8 cellular contexts compared by ENCODE assay signal in the genomic region with DNA sequence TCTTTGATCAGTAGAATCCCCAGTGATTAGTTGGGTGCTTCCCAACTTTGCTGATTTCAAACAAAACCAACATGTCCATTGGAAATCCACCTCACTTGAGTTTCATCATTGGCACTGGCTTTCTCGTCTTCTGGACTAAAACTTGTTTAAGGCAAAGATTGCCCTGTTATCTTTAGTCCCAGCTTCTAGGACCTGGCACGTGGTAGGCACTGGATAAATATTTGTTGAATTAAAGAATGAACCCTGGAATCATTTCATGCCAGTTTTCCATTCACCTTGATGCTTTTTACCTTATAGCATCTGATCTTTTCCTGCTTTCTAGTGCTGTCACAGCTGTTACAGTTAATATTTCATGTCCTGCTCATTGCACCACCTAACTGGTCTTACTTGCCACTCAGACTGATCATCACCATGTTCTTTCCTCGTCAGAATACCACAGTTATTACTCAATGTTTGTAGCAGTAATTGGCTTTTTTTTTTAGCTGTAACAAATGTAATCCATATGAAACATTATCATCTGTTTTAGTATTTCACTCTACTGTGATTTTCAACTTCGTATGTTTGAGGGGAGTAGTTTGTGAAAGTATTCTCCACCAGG. TPM values are rescaled to one million over a fixed set of nuclear protein-coding genes. Genes with fewer than 3 reads are reported as not detected.
DNase-seq lines count a peak whose midpoint lies in the region; ATAC-seq and TF ChIP-seq lines count a peak whose summit lies in the region.

No MANE protein-coding gene starts in this region.

- H3K9me3 ChIP-seq in iPS-20b (ENCODE audit: insufficient read depth, low read depth, low read length) (no peaks in the 10 kb centered on the region), thymus (ENCODE audit: control insufficient read depth) (no peaks in the 10 kb centered on the region)

- no peaks in the 10 kb centered on the region for H3K27me3 Mint-ChIP-seq in activated T-helper 17 cell treated with anti-CD3 and anti-CD28 coated beads, Interleukin-2, amount 50 U/mL, for 72 hours

- CTCF ChIA-PET in BJ (lab: Yijun Ruan, JAX), result no interaction called here

- POLR2A ChIA-PET in BJ (lab: Charles Lee), result no interaction called here

- H3K4me1 Mint-ChIP-seq in activated T-helper 17 cell treated with anti-CD3 and anti-CD28 coated beads, Interleukin-2, amount 50 U/mL, for 72 hours, result peaks cover 21% of the 10 kb centered on the region

- no peak for ATAC-seq in activated T-helper 17 cell treated with anti-CD3 and anti-CD28 coated beads, Interleukin-2, amount 50 U/mL, for 72 hours (replicated peaks)

- H3K27me3 ChIP-seq in BJ (ENCODE audit: control insufficient read depth, insufficient read depth, low read length) (no peaks in the 10 kb centered on the region), iPS-20b (ENCODE audit: insufficient read depth, low read length) (no peaks in the 10 kb centered on the region), thymus (ENCODE audit: control insufficient read depth, insufficient read depth) (no peaks in the 10 kb centered on the region)

- H3K36me3 ChIP-seq in BJ (ENCODE audit: control insufficient read depth, insufficient read depth, low read length) (no peaks in the 10 kb centered on the region), iPS-20b (ENCODE audit: insufficient read depth, low read depth, low read length) (no peaks in the 10 kb centered on the region), thymus (ENCODE audit: control insufficient read depth, insufficient read depth) (no peaks in the 10 kb centered on the region)

- H3K4me3 ChIP-seq in BJ (ENCODE audit: low read depth, low read length) (peak overlapping the region; percentile 77), iPS-20b (ENCODE audit: low read length) (peak overlapping the region; percentile 98), thymus (ENCODE audit: low read length) (peak overlapping the region; percentile 87)

- 72% methylated on average over 4 of the region's 4 CpGs for WGBS in thymus

- peaks cover 22% of the 10 kb centered on the region; the same call in 1 of the 2 replicates for H3K4me1 ChIP-seq in iPS-20b (ENCODE audit: insufficient read depth, low read length)
- H3K4me1 ChIP-seq in thymus (ENCODE audit: control insufficient read depth, insufficient read depth, low read length), result peaks cover 9% of the 10 kb centered on the region

- peak overlapping the region; percentile 91 for H3K27ac Mint-ChIP-seq in activated T-helper 17 cell treated with anti-CD3 and anti-CD28 coated beads, Interleukin-2, amount 50 U/mL, for 72 hours

- DNase-seq in BJ (ENCODE audit: low read depth) (no peak), HT-29 (ENCODE audit: low spot score) (peak; percentile 35), DMS79 (lab: John Stamatoyannopoulos, UW) (no peak), KG1 (lab: John Stamatoyannopoulos, UW) (no peak)
- DNase-seq in stimulated activated CD8-positive, alpha-beta memory T cell treated with anti-CD3 and anti-CD28 coated beads, Interleukin-4, amount 100 ng/mL, for 48 hours, result no peak

- peak overlapping the region; percentile 91 for H3K4me3 Mint-ChIP-seq in activated T-helper 17 cell treated with anti-CD3 and anti-CD28 coated beads, Interleukin-2, amount 50 U/mL, for 72 hours

- H3K36me3 Mint-ChIP-seq in activated T-helper 17 cell treated with anti-CD3 and anti-CD28 coated beads, Interleukin-2, amount 50 U/mL, for 72 hours (ENCODE audit: low read depth), result peaks cover 50% of the 10 kb centered on the region

- no peak for TF ChIP-seq CTCF in BJ (IDR thresholded peaks at IDR 0.05; ENCODE audit: insufficient read depth, low read depth, low read length)

- peak overlapping the region; percentile 90; the same call in 1 of the 2 replicates for H3K9ac ChIP-seq in iPS-20b (ENCODE audit: low read depth, low read length)

- H3K27ac ChIP-seq in iPS-20b (ENCODE audit: low read length), result no peak overlapping the region
- no peak overlapping the region for H3K27ac ChIP-seq in thymus (ENCODE audit: low read depth)

- H3K9me3 Mint-ChIP-seq in activated T-helper 17 cell treated with anti-CD3 and anti-CD28 coated beads, Interleukin-2, amount 50 U/mL, for 72 hours, result no peaks in the 10 kb centered on the region

RNA-seq across cellular contexts. Expression of gene C12orf50, which starts 7.3 kb away (rescaled TPM):
- polyA plus RNA-seq in BJ (2011; rRNA removed) (not detected in 2 replicates), thymus (0.18 TPM)
- polyA minus RNA-seq in BJ (2011; rRNA and poly(A)+ RNA removed), result 0.05 TPM in 1 of 2 replicates, not detected in the other
- not detected in 2 replicates for total RNA-seq in HT-29 (2014; rRNA removed; shearing (Covaris generic))
- under 1 TPM in 1 of 2 donors, not detected in 1; 0.29 TPM for total RNA-seq in activated T-helper 17 cell treated with anti-CD3 and anti-CD28 coated beads, Interleukin-2, amount 50 U/mL, for 72 hours
